1 cellular context compared by ENCODE assay signal in genomic region chr5:34688015-34688800, GRCh38.
TF ChIP-seq lines count a peak whose summit lies in the region.

No MANE protein-coding gene starts in this region.

TF ChIP-seq in K562, 482 proteins besides CTCF, POLR2A, EP300 and RAD21:
- TF ChIP-seq KLF10 (CRISPR knock-in tag; IDR thresholded peaks at IDR 0.05): no peak
- no peak for TF ChIP-seq RBM25 (IDR thresholded peaks at IDR 0.05; ENCODE audit: low read depth, low read length, severe bottlenecking)
- no peak for TF ChIP-seq MEF2A (IDR thresholded peaks at IDR 0.05; ENCODE audit: control insufficient read depth, low read depth, low read length)
- no peak for TF ChIP-seq JUND (IDR thresholded peaks at IDR 0.05; ENCODE audit: borderline replicate concordance, low read depth, low read length)
- 0 out of 3 replicates have a peak, but pooled peaks have one; percentile 25 for TF ChIP-seq JUND (tag; IDR thresholded peaks at IDR 0.05; ENCODE audit: borderline replicate concordance, low read depth, low read length)
- TF ChIP-seq STAT5A (IDR thresholded peaks at IDR 0.05; ENCODE audit: borderline replicate concordance, low read length): no peak
- TF ChIP-seq DMBX1 (CRISPR knock-in tag; IDR thresholded peaks at IDR 0.05; ENCODE audit: borderline replicate concordance): no peak
- no peak for TF ChIP-seq EP400 (IDR thresholded peaks at IDR 0.05)
